ENCODE assay signal across 31 cellular contexts in genomic region chr10:94174838-94175237, GRCh38.
"Had no signal": no experiment of that assay in that cellular context is flagged by ENCODE, and none has a peak within 500 bp of the region (broad histone marks: within the 10 kb centered on the region; RNA-seq: fewer than 3 reads in every experiment).

No MANE protein-coding gene starts in this region.

- ATAC-seq: activated CD4-positive, CD25-positive, alpha-beta regulatory T cell treated with anti-CD3 and anti-CD28 coated beads, Interleukin-2, amount 50 U/mL, for 24 hours; gastrocnemius medialis; left lobe of liver; natural killer cell; right lobe of liver; stimulated activated naive B cell treated with anti-CD40 and anti-IgM and Interleukin-4, amounts not matched to agents 10 μg/mL and 1 μg/mL and 100 μg/mL, for 72 hours; T-helper 17 cell had no signal

- H3K9me3 ChIP-seq: esophagus muscularis mucosa, gastrocnemius medialis, right lobe of liver, testis, transverse colon had no signal

- H3K27ac ChIP-seq: gastrocnemius medialis, neural progenitor cell, right lobe of liver, skin epidermis, testis, transverse colon, WERI-Rb-1 had no signal

- DNase-seq: activated CD4-positive, alpha-beta T cell treated with anti-CD3 and anti-CD28 coated beads for 48 hours; activated CD4-positive, alpha-beta T cell treated with anti-CD3 and anti-CD28 coated beads, Interleukin-2, amount 50 U/mL, for 48 hours; activated CD8-positive, alpha-beta memory T cell treated with anti-CD3 and anti-CD28 coated beads, Interleukin-2, amount 50 U/mL, for 4 hours; activated effector memory CD4-positive, alpha-beta T cell treated with anti-CD3 and anti-CD28 coated beads, Interleukin-2, amount 50 U/mL, for 16 hours; activated naive CD4-positive, alpha-beta T cell treated with anti-CD3 and anti-CD28 coated beads for 36 hours; activated naive CD8-positive, alpha-beta T cell treated with anti-CD3 and anti-CD28 coated beads, Interleukin-2, amount 10 ng/mL, durations not matched to agents 7 days and 5 days; activated T-cell treated with anti-CD3 and anti-CD28 coated beads, Interleukin-2, amount 50 U/mL, for 1 hour; amygdala; dermis blood vessel endothelial cell; effector CD4-positive, alpha-beta T cell; gastrocnemius medialis; hypothalamus; immature natural killer cell; kidney glomerular epithelial cell; mesendoderm; natural killer cell; occipital lobe; posterior cingulate gyrus; right lobe of liver; stimulated activated naive B cell treated with anti-CD40 and anti-IgM and Interleukin-4, amounts not matched to agents 10 μg/mL and 1 μg/mL and 100 μg/mL, for 72 hours; T-helper 17 cell; T1000; testis; transverse colon; WERI-Rb-1 had no signal

- H3K36me3 ChIP-seq: gastrocnemius medialis, neural progenitor cell, right lobe of liver had no signal

- H3K27me3 ChIP-seq: esophagus muscularis mucosa, gastrocnemius medialis, neural progenitor cell, right lobe of liver, testis, transverse colon had no signal

- H3K4me3 ChIP-seq: esophagus muscularis mucosa, gastrocnemius medialis, lung, neural progenitor cell, right lobe of liver, skin epidermis, testis, transverse colon had no signal

- H3K4me1 ChIP-seq: gastrocnemius medialis, neural progenitor cell, right lobe of liver had no signal

- H3K9ac ChIP-seq: neural progenitor cell had no signal
